In genomic region chr11:105611837-105612480, GRCh38 we compare ENCODE assay signal across 16 cellular contexts. TPM values are rescaled to one million over a fixed set of nuclear protein-coding genes. Genes with fewer than 3 reads are reported as not detected.
A peak's percentile ranks its signal among the peaks of the same experiment; 100 is the strongest.
DNase-seq lines count a peak whose midpoint lies in the region; ATAC-seq, FAIRE-seq and TF ChIP-seq lines count a peak whose summit lies in the region.
"Had no signal": no experiment of that assay in that cellular context is flagged by ENCODE, and none has a peak within 500 bp of the region (broad histone marks: within the 10 kb centered on the region; RNA-seq: fewer than 3 reads in every experiment).

No MANE protein-coding gene starts in this region.

- no peak overlapping the region for H3K4ac ChIP-seq in H9 (ENCODE audit: low read depth, low read length)

- intact Hi-C loops in Right ventricle myocardium superior (cut with DNase I) = no loop called here

- no peaks in the 10 kb centered on the region for H3K79me1 ChIP-seq in H9 (ENCODE audit: insufficient read depth, low read depth, low read length, poor library complexity, severe bottlenecking)

- TF ChIP-seq CTCF in H9 (conservative IDR thresholded peaks at IDR 0.05) (no peak), astrocyte (IDR thresholded peaks at IDR 0.05; ENCODE audit: insufficient read depth, low read depth, low read length) (no peak)

- H3K79me2 ChIP-seq in H9 (ENCODE audit: insufficient read depth, low read length) (no peaks in the 10 kb centered on the region; the same call in 1 of the 2 replicates), astrocyte (ENCODE audit: insufficient read depth, low read length) (no peaks in the 10 kb centered on the region)

- peak overlapping the region; percentile 7 for H3K56ac ChIP-seq in H9 (ENCODE audit: insufficient read length, low read depth, low read length)

- no peak for FAIRE-seq in astrocyte (lab: Jason Lieb, UNC)
- FAIRE-seq: colon, TTC549 had no signal

- H3K36me3 Mint-ChIP-seq in H9 (ENCODE audit: insufficient read depth in 1 of 3, low read depth in 3 of 3) (peaks cover 0 to 2% (median 0%) of the 10 kb centered on the region in 3 experiments; a peak in 1 of 7 replicates), astrocyte (ENCODE audit: low read depth, unreplicated experiment) (no peaks in the 10 kb centered on the region)
- no peaks in the 10 kb centered on the region for H3K36me3 Mint-ChIP-seq in stimulated activated memory B cell treated with anti-CD40 and anti-IgM and Interleukin-4, amounts not matched to agents 10 μg/mL and 1 μg/mL and 100 μg/mL, for 72 hours
- no peaks in the 10 kb centered on the region for H3K36me3 Mint-ChIP-seq in T-helper 2 cell treated with Interferon-gamma antibody and Interleukin-4, amounts not matched to agents 5 μg/mL and 100 μg/mL, for 36 hours (ENCODE audit: low read depth)
- H3K36me3 Mint-ChIP-seq: activated naive CD4-positive, alpha-beta T cell treated with anti-CD3 and anti-CD28 coated beads, Interleukin-2, amount 50 U/mL, for 24 hours had no signal

- H3T11ph ChIP-seq in H9 (ENCODE audit: low read length) = no peak overlapping the region

- H3K14ac ChIP-seq in H9 (ENCODE audit: insufficient read depth, low read length) = no peak overlapping the region

- H4K5ac ChIP-seq in H9 (ENCODE audit: insufficient read length, low read depth, low read length) = peak overlapping the region; percentile 7

- H2BK12ac ChIP-seq in H9 (ENCODE audit: insufficient read length, low read depth, low read length) = no peak overlapping the region

- peak overlapping the region in 2 of 3 experiments; percentile 30 to 98; a peak in 5 of 7 replicates for H3K27ac Mint-ChIP-seq in H9
- H3K27ac Mint-ChIP-seq in astrocyte (ENCODE audit: unreplicated experiment) = no peak overlapping the region
- H3K27ac Mint-ChIP-seq in stimulated activated memory B cell treated with anti-CD40 and anti-IgM and Interleukin-4, amounts not matched to agents 10 μg/mL and 1 μg/mL and 100 μg/mL, for 72 hours = no peak overlapping the region
- H3K27ac Mint-ChIP-seq in T-helper 2 cell treated with Interferon-gamma antibody and Interleukin-4, amounts not matched to agents 5 μg/mL and 100 μg/mL, for 36 hours = no peak overlapping the region
- H3K27ac Mint-ChIP-seq: activated naive CD4-positive, alpha-beta T cell treated with anti-CD3 and anti-CD28 coated beads, Interleukin-2, amount 50 U/mL, for 24 hours had no signal

- WGBS in H9 (ENCODE audit: extremely low coverage, insufficient read length, low lambda C conversion rate) = no CpG with 5 or more reads among the region's 7 CpGs

- H2BK20ac ChIP-seq in H9 (ENCODE audit: low read depth, low read length, poor library complexity, severe bottlenecking) = no peak overlapping the region

- in situ Hi-C loops in ACHN (cut with HindIII; ENCODE audit: low pct_ligation_motif_present, low pct_unique_long_range_greater_than_20kb, low sequenced_read_pairs) = no loop called here

- H4K20me1 ChIP-seq in H9 (ENCODE audit: control insufficient read depth, insufficient read depth, insufficient read length) (no peaks in the 10 kb centered on the region), astrocyte (ENCODE audit: insufficient read depth, low read length) (no peaks in the 10 kb centered on the region)

- ATAC-seq in stimulated activated memory B cell treated with anti-CD40 and anti-IgM and Interleukin-4, amounts not matched to agents 10 μg/mL and 1 μg/mL and 100 μg/mL, for 72 hours = no peak
- no peak for ATAC-seq in Right ventricle myocardium superior (ENCODE audit: poor library complexity)
- ATAC-seq: left cardiac atrium had no signal

- DNase-seq in ACHN = peak; percentile 17
- DNase-seq in H9 = no peak
- DNase-seq in astrocyte (ENCODE audit: low read depth) = no peak
- DNase-seq in left kidney (ENCODE audit: low read depth, low spot score) = peak; percentile 40
- no peak for DNase-seq in midbrain (lab: John Stamatoyannopoulos, UW)
- DNase-seq in Right ventricle myocardium superior = no peak
- DNase-seq in T-helper 2 cell treated with Interferon-gamma antibody and Interleukin-4, amounts not matched to agents 5 μg/mL and 100 μg/mL, for 36 hours (ENCODE audit: low spot score) = no peak
- DNase-seq: left cardiac atrium, NCI-H2171 had no signal

- peak overlapping the region; percentile 6 for H2BK5ac ChIP-seq in H9 (ENCODE audit: insufficient read length, low read length)

- no peak overlapping the region for H3K18ac ChIP-seq in H9 (ENCODE audit: insufficient read length, low read depth, low read length)

- H2AFZ ChIP-seq in H9 (ENCODE audit: low read length) (no peak overlapping the region), astrocyte (ENCODE audit: low read depth, low read length) (peak overlapping the region; percentile 22)

- peak overlapping the region; percentile 60 for H3K27ac ChIP-seq in H9 (ENCODE audit: insufficient read length, low read depth, low read length)
- no peak overlapping the region for H3K27ac ChIP-seq in astrocyte (ENCODE audit: low read depth, low read length)
- H3K27ac ChIP-seq: KMS-11, neutrophil had no signal

- H2AK5ac ChIP-seq in H9 (ENCODE audit: insufficient read length, low read length) = peak overlapping the region; percentile 62

- peak overlapping the region; percentile 74 for H3K9ac ChIP-seq in H9 (ENCODE audit: extremely low read depth, insufficient read length, low read length)
- no peak overlapping the region for H3K9ac ChIP-seq in astrocyte (ENCODE audit: low read length)
- H3K9ac ChIP-seq: KMS-11 had no signal

- H3K23me2 ChIP-seq in H9 (ENCODE audit: insufficient read length, low read depth, low read length, poor library complexity, severe bottlenecking) = peaks cover 21% of the 10 kb centered on the region

- H2BK120ac ChIP-seq in H9 (ENCODE audit: low read depth, low read length, poor library complexity, severe bottlenecking) = no peak overlapping the region

- no peaks in the 10 kb centered on the region for H3K36me3 ChIP-seq in astrocyte (ENCODE audit: insufficient read depth, low read length)
- H3K36me3 ChIP-seq: neutrophil had no signal

- H3K27me3 ChIP-seq in H9 (ENCODE audit: insufficient read depth, low read length) = no peaks in the 10 kb centered on the region
- H3K27me3 ChIP-seq in astrocyte (ENCODE audit: insufficient read depth, low read length) = peaks cover 27% of the 10 kb centered on the region

- no peak overlapping the region for H3K23ac ChIP-seq in H9 (ENCODE audit: insufficient read length, low read depth, low read length)

- H3K4me2 ChIP-seq in H9 (ENCODE audit: insufficient read depth, insufficient read length, low read length) (peak overlapping the region; percentile 81), astrocyte (ENCODE audit: low read length) (peak overlapping the region; percentile 97)
- H3K4me2 ChIP-seq: KMS-11 had no signal

- H3K9me3 ChIP-seq in H9 (ENCODE audit: control insufficient read depth, low read depth, low read length) (no peaks in the 10 kb centered on the region), astrocyte (ENCODE audit: insufficient read depth, low read depth, low read length) (no peaks in the 10 kb centered on the region)
- H3K9me3 ChIP-seq: neutrophil had no signal

- H3K4me1 Mint-ChIP-seq in H9 (peaks cover 31 to 35% of the 10 kb centered on the region in 2 experiments), astrocyte (ENCODE audit: low read depth, unreplicated experiment) (peaks cover 2% of the 10 kb centered on the region)
- peaks cover 18% of the 10 kb centered on the region for H3K4me1 Mint-ChIP-seq in stimulated activated memory B cell treated with anti-CD40 and anti-IgM and Interleukin-4, amounts not matched to agents 10 μg/mL and 1 μg/mL and 100 μg/mL, for 72 hours
- H3K4me1 Mint-ChIP-seq in T-helper 2 cell treated with Interferon-gamma antibody and Interleukin-4, amounts not matched to agents 5 μg/mL and 100 μg/mL, for 36 hours (ENCODE audit: low read depth) = no peaks in the 10 kb centered on the region

- no peak overlapping the region for H2BK15ac ChIP-seq in H9 (ENCODE audit: low read depth, low read length)

- H3K4me1 ChIP-seq in H9 (ENCODE audit: insufficient read depth, low read length) (peaks cover 4% of the 10 kb centered on the region), astrocyte (ENCODE audit: insufficient read depth, low read length) (peaks cover 14% of the 10 kb centered on the region)

- H3K27me3 Mint-ChIP-seq in H9 (ENCODE audit: low read depth) (peaks cover 35% of the 10 kb centered on the region), astrocyte (ENCODE audit: low read depth, unreplicated experiment) (peaks cover 35% of the 10 kb centered on the region)
- peaks cover 40% of the 10 kb centered on the region for H3K27me3 Mint-ChIP-seq in stimulated activated memory B cell treated with anti-CD40 and anti-IgM and Interleukin-4, amounts not matched to agents 10 μg/mL and 1 μg/mL and 100 μg/mL, for 72 hours
- H3K27me3 Mint-ChIP-seq in T-helper 2 cell treated with Interferon-gamma antibody and Interleukin-4, amounts not matched to agents 5 μg/mL and 100 μg/mL, for 36 hours (ENCODE audit: low read depth) = peaks cover 45% of the 10 kb centered on the region

- H3K4me3 ChIP-seq in astrocyte (ENCODE audit: insufficient read depth, low read depth, low read length) = no peak overlapping the region

- no peaks in the 10 kb centered on the region for H3K9me3 Mint-ChIP-seq in H9
- no peaks in the 10 kb centered on the region for H3K9me3 Mint-ChIP-seq in astrocyte (ENCODE audit: unreplicated experiment)
- no peaks in the 10 kb centered on the region for H3K9me3 Mint-ChIP-seq in stimulated activated memory B cell treated with anti-CD40 and anti-IgM and Interleukin-4, amounts not matched to agents 10 μg/mL and 1 μg/mL and 100 μg/mL, for 72 hours
- no peaks in the 10 kb centered on the region for H3K9me3 Mint-ChIP-seq in T-helper 2 cell treated with Interferon-gamma antibody and Interleukin-4, amounts not matched to agents 5 μg/mL and 100 μg/mL, for 36 hours
- H3K9me3 Mint-ChIP-seq: activated naive CD4-positive, alpha-beta T cell treated with anti-CD3 and anti-CD28 coated beads, Interleukin-2, amount 50 U/mL, for 24 hours had no signal

- no peak overlapping the region for H4K91ac ChIP-seq in H9 (ENCODE audit: insufficient read length, low read depth, low read length)

- no peak overlapping the region for H4K8ac ChIP-seq in H9 (replicated peaks; ENCODE audit: insufficient read length, low read depth, low read length)

- H3K4me3 Mint-ChIP-seq in H9 = peak overlapping the region; percentile 78 to 89
- H3K4me3 Mint-ChIP-seq in astrocyte (ENCODE audit: unreplicated experiment) = peak overlapping the region; percentile 87
- H3K4me3 Mint-ChIP-seq in stimulated activated memory B cell treated with anti-CD40 and anti-IgM and Interleukin-4, amounts not matched to agents 10 μg/mL and 1 μg/mL and 100 μg/mL, for 72 hours = no peak overlapping the region
- H3K4me3 Mint-ChIP-seq in T-helper 2 cell treated with Interferon-gamma antibody and Interleukin-4, amounts not matched to agents 5 μg/mL and 100 μg/mL, for 36 hours = no peak overlapping the region
- H3K4me3 Mint-ChIP-seq: activated naive CD4-positive, alpha-beta T cell treated with anti-CD3 and anti-CD28 coated beads, Interleukin-2, amount 50 U/mL, for 24 hours had no signal

RNA-seq across cellular contexts. Expression of gene GRIA4, which starts 2.1 kb away (rescaled TPM):
- total RNA-seq in H9 (2021) (0.46 and 0.83 TPM in 2 replicates), astrocyte (0.27 and 0.53 TPM in 2 replicates), Right ventricle myocardium superior (not detected)
- total RNA-seq: activated CD8-positive, alpha-beta memory T cell treated with anti-CD3 and anti-CD28 coated beads for 36 hours; left cardiac atrium had no signal

Comparison
In these comparisons a context has a peak if more than half of its experiments do, and no peak if none do; other contexts are left out.
1. DNase-seq: peak in ACHN (single experiment) and left kidney (single experiment); none in H9 (single experiment), astrocyte (single experiment), midbrain (single experiment), Right ventricle myocardium superior (single experiment) and T-helper 2 cell treated with Interferon-gamma antibody and Interleukin-4, amounts not matched to agents 5 μg/mL and 100 μg/mL, for 36 hours (single experiment).
2. H3K27ac Mint-ChIP-seq: peak in H9 (2 of 3); none in astrocyte (single experiment), stimulated activated memory B cell treated with anti-CD40 and anti-IgM and Interleukin-4, amounts not matched to agents 10 μg/mL and 1 μg/mL and 100 μg/mL, for 72 hours (single experiment) and T-helper 2 cell treated with Interferon-gamma antibody and Interleukin-4, amounts not matched to agents 5 μg/mL and 100 μg/mL, for 36 hours (single experiment).
3. H3K4me3 Mint-ChIP-seq: peak in H9 (2 of 2) and astrocyte (single experiment); none in stimulated activated memory B cell treated with anti-CD40 and anti-IgM and Interleukin-4, amounts not matched to agents 10 μg/mL and 1 μg/mL and 100 μg/mL, for 72 hours (single experiment) and T-helper 2 cell treated with Interferon-gamma antibody and Interleukin-4, amounts not matched to agents 5 μg/mL and 100 μg/mL, for 36 hours (single experiment).